In the genomic region with DNA sequence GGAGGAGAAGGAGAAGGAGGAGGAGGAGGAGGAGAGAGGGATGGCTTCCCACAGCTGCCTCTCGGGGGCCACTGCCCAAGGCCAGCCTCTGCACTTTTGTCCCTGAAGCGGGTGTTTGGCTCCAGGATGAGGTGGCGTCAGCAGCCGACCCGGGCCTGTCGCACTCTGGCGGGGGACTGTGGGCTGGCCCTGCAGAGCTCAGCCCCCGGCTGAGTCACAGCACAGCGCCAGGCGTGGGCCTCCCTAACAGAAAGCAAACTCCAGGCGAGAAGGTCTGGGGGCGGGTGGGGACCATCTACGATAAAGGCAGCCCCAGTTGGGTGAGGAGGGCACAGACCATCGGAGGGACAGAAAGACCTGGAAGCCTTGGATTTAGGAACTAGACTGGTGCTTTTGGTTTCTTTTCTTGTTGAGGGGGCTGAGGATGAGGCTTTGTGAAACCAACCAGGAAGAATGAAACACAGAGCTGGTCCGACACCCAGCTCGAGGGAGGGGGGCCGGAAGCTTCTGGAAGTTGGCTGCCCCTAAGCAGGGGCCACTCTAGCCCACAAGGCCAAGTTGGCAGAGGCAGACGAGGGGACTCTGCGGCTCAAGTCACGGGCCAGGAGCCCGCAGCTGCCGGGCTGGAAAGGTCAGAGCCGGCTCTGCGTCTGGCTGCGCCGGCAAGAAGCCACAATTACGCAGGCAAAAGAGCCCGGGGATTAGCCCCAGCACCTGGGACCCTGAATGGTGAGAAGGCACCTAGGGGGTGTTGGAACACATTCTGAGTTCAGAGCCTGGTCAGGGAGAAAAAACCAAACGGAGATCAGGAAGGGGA, we compare ENCODE assay signal across 2 cellular contexts.
A peak's percentile ranks its signal among the peaks of the same experiment; 100 is the strongest.
TF ChIP-seq lines count a peak whose summit lies in the region.

No MANE protein-coding gene starts in this region.

TF ChIP-seq in IMR-90, 13 proteins besides CTCF, POLR2A, EP300 and RAD21:
- peak; percentile 81 for TF ChIP-seq FOS (IDR thresholded peaks at IDR 0.05; ENCODE audit: low read depth, low read length)
- TF ChIP-seq, protein P1, sequence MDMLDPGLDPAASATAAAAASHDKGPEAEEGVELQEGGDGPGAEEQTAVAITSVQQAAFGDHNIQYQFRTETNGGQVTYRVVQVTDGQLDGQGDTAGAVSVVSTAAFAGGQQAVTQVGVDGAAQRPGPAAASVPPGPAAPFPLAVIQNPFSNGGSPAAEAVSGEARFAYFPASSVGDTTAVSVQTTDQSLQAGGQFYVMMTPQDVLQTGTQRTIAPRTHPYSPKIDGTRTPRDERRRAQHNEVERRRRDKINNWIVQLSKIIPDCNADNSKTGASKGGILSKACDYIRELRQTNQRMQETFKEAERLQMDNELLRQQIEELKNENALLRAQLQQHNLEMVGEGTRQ (IDR thresholded peaks at IDR 0.05; ENCODE audit: low read depth, low read length): no peak
- TF ChIP-seq CHD1 (IDR thresholded peaks at IDR 0.05; ENCODE audit: low read depth, low read length): peak; percentile 61; the same call in 1 of the 2 replicates
- peak; percentile 82 for TF ChIP-seq MAZ (IDR thresholded peaks at IDR 0.05; ENCODE audit: borderline replicate concordance, low read depth, low read length)
- no peak for TF ChIP-seq SMC3 (IDR thresholded peaks at IDR 0.05; ENCODE audit: low read depth, low read length)
- peak; percentile 91 for TF ChIP-seq BHLHE40 (IDR thresholded peaks at IDR 0.05; ENCODE audit: low read depth, low read length)
- TF ChIP-seq MXI1 (IDR thresholded peaks at IDR 0.05; ENCODE audit: borderline replicate concordance, low read depth, low read length): no peak
- TF ChIP-seq NFE2L2 (IDR thresholded peaks at IDR 0.05; ENCODE audit: low read depth, low read length): peak; percentile 39; the same call in 1 of the 2 replicates

TF ChIP-seq in K562, 482 proteins besides CTCF, POLR2A, EP300 and RAD21 (continues in another document):
- TF ChIP-seq BRF2 (IDR thresholded peaks at IDR 0.05; ENCODE audit: borderline replicate concordance, insufficient read depth, insufficient read length) (no peak), GTF3C2 (IDR thresholded peaks at IDR 0.05; ENCODE audit: borderline replicate concordance, extremely low read depth, insufficient read length) (no peak), ZNF586 (CRISPR knock-in tag; conservative IDR thresholded peaks at IDR 0.05) (no peak), ZKSCAN3 (CRISPR knock-in tag; IDR thresholded peaks at IDR 0.05) (no peak), MAZ (CRISPR knock-in tag; conservative IDR thresholded peaks at IDR 0.05 in 1 of 2, IDR thresholded peaks at IDR 0.05 in 1 of 2) (peak; percentile 70 to 86; a peak in 3 of 4 replicates), HDGF (IDR thresholded peaks at IDR 0.05) (no peak), ZNF124 (CRISPR knock-in tag; IDR thresholded peaks at IDR 0.05) (no peak), RBM22 (IDR thresholded peaks at IDR 0.05; ENCODE audit: low read depth, low read length, poor library complexity, severe bottlenecking) (no peak), ZNF143 (CRISPR knock-in tag; IDR thresholded peaks at IDR 0.05) (no peak), MEF2A (IDR thresholded peaks at IDR 0.05; ENCODE audit: control insufficient read depth, low read depth, low read length) (no peak), NFXL1 (CRISPR knock-in tag; IDR thresholded peaks at IDR 0.05) (no peak), IRF2 (CRISPR knock-in tag; IDR thresholded peaks at IDR 0.05) (no peak), ZNF589 (CRISPR knock-in tag; IDR thresholded peaks at IDR 0.05; ENCODE audit: low read depth) (0 out of 2 replicates have a peak, but pooled peaks have one; percentile 26), EZH2 (IDR thresholded peaks at IDR 0.05; ENCODE audit: borderline replicate concordance, low read depth, low read length) (no peak), ZNF121 (CRISPR knock-in tag; conservative IDR thresholded peaks at IDR 0.05) (no peak), HNRNPLL (IDR thresholded peaks at IDR 0.05; ENCODE audit: low read depth, low read length, poor library complexity, severe bottlenecking) (peak; percentile 23), TAF7 (tag; IDR thresholded peaks at IDR 0.05) (peak; percentile 69), NBN (IDR thresholded peaks at IDR 0.05; ENCODE audit: low read depth) (peak; percentile 86; the same call in 1 of the 2 replicates), ELK3 (CRISPR knock-in tag; IDR thresholded peaks at IDR 0.05) (no peak), ZNF512 (tag; IDR thresholded peaks at IDR 0.05) (0 out of 2 replicates have a peak, but pooled peaks have one; percentile 3), ELF1 (tag; IDR thresholded peaks at IDR 0.05) (peak; percentile 75), ZC3H4 (CRISPR knock-in tag; IDR thresholded peaks at IDR 0.05; ENCODE audit: borderline replicate concordance) (no peak), TEAD2 (tag; IDR thresholded peaks at IDR 0.05) (no peak), E2F8 (IDR thresholded peaks at IDR 0.05; ENCODE audit: low read depth, partially characterized antibody) (no peak), NR2C1 (IDR thresholded peaks at IDR 0.05) (no peak), NR2C1 (tag; IDR thresholded peaks at IDR 0.05) (peak; percentile 15; the same call in 1 of the 2 replicates), ZNF354B (CRISPR knock-in tag; IDR thresholded peaks at IDR 0.05) (no peak), E2F3 (CRISPR knock-in tag; IDR thresholded peaks at IDR 0.05) (no peak; the same call in 1 of the 2 replicates), ZC3H11A (IDR thresholded peaks at IDR 0.05; ENCODE audit: low read depth, low read length) (no peak), KLF13 (tag; IDR thresholded peaks at IDR 0.05; ENCODE audit: borderline replicate concordance, low read depth) (no peak), TRIM28 (IDR thresholded peaks at IDR 0.05) (peak; percentile 58; the same call in 1 of the 2 replicates), NR4A1 (CRISPR knock-in tag; IDR thresholded peaks at IDR 0.05) (no peak), NR4A1 (tag; IDR thresholded peaks at IDR 0.05) (no peak), HMG20B (CRISPR knock-in tag; IDR thresholded peaks at IDR 0.05) (no peak)
- TF ChIP-seq, protein P2, sequence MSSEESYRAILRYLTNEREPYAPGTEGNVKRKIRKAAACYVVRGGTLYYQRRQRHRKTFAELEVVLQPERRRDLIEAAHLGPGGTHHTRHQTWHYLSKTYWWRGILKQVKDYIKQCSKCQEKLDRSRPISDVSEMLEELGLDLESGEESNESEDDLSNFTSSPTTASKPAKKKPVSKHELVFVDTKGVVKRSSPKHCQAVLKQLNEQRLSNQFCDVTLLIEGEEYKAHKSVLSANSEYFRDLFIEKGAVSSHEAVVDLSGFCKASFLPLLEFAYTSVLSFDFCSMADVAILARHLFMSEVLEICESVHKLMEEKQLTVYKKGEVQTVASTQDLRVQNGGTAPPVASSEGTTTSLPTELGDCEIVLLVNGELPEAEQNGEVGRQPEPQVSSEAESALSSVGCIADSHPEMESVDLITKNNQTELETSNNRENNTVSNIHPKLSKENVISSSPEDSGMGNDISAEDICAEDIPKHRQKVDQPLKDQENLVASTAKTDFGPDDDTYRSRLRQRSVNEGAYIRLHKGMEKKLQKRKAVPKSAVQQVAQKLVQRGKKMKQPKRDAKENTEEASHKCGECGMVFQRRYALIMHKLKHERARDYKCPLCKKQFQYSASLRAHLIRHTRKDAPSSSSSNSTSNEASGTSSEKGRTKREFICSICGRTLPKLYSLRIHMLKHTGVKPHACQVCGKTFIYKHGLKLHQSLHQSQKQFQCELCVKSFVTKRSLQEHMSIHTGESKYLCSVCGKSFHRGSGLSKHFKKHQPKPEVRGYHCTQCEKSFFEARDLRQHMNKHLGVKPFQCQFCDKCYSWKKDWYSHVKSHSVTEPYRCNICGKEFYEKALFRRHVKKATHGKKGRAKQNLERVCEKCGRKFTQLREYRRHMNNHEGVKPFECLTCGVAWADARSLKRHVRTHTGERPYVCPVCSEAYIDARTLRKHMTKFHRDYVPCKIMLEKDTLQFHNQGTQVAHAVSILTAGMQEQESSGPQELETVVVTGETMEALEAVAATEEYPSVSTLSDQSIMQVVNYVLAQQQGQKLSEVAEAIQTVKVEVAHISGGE (CRISPR knock-in tag; IDR thresholded peaks at IDR 0.05): peak in 1 of 3 experiments; percentile 55; a peak in 1 of 6 replicates
- TF ChIP-seq, protein P3, sequence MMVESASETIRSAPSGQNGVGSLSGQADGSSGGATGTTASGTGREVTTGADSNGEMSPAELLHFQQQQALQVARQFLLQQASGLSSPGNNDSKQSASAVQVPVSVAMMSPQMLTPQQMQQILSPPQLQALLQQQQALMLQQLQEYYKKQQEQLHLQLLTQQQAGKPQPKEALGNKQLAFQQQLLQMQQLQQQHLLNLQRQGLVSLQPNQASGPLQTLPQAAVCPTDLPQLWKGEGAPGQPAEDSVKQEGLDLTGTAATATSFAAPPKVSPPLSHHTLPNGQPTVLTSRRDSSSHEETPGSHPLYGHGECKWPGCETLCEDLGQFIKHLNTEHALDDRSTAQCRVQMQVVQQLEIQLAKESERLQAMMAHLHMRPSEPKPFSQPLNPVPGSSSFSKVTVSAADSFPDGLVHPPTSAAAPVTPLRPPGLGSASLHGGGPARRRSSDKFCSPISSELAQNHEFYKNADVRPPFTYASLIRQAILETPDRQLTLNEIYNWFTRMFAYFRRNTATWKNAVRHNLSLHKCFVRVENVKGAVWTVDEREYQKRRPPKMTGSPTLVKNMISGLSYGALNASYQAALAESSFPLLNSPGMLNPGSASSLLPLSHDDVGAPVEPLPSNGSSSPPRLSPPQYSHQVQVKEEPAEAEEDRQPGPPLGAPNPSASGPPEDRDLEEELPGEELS (CRISPR knock-in tag; IDR thresholded peaks at IDR 0.05; ENCODE audit: borderline replicate concordance): peak; percentile 62; the same call in 1 of the 2 replicates
- TF ChIP-seq, protein P4, sequence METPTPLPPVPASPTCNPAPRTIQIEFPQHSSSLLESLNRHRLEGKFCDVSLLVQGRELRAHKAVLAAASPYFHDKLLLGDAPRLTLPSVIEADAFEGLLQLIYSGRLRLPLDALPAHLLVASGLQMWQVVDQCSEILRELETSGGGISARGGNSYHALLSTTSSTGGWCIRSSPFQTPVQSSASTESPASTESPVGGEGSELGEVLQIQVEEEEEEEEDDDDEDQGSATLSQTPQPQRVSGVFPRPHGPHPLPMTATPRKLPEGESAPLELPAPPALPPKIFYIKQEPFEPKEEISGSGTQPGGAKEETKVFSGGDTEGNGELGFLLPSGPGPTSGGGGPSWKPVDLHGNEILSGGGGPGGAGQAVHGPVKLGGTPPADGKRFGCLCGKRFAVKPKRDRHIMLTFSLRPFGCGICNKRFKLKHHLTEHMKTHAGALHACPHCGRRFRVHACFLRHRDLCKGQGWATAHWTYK (CRISPR knock-in tag; IDR thresholded peaks at IDR 0.05): no peak; the same call in 1 of the 2 replicates
